2 cellular contexts compared by ENCODE assay signal in the genomic region with DNA sequence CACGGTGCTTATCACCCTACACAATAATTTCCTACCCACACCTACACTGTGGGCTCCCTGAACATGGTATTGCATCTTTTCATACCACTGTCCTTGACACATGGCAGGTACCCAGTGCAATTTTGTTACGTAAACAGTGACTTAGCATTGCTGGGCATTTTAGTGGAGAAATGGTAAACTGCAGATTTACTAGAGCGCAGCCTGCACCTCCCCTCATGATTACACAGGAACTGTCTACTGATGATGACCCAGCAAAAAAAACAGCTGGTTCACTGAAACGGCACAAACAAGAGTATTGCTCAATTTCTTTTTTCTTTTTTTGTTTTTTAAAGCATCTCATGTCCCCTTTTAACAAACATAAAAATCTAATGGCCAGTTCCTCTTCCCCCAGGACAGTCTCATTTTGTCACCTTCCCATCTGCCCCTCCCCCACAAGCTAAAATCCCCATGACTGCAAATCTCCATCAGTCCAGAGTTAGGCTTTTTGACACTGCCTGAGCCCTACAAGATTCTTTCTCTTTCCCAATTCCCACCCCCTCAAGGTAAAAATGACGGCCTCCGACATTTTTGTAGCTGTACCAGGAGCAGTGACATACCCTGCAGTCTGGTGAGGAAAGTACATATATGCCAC.
TF ChIP-seq lines count a peak whose summit lies in the region.

No MANE protein-coding gene starts in this region.

TF ChIP-seq in SK-N-SH, 30 proteins besides CTCF, POLR2A, EP300 and RAD21 (continued from another document):
- no peak for TF ChIP-seq TCF12 (IDR thresholded peaks at IDR 0.05)
- no peak for TF ChIP-seq POLR2AphosphoS5 (IDR thresholded peaks at IDR 0.05; ENCODE audit: low read depth, low read length)
- TF ChIP-seq SIN3A (IDR thresholded peaks at IDR 0.05; ENCODE audit: borderline replicate concordance, low read depth, low read length): no peak
- TF ChIP-seq NFIC (IDR thresholded peaks at IDR 0.05; ENCODE audit: borderline replicate concordance): no peak
- TF ChIP-seq, protein P1, sequence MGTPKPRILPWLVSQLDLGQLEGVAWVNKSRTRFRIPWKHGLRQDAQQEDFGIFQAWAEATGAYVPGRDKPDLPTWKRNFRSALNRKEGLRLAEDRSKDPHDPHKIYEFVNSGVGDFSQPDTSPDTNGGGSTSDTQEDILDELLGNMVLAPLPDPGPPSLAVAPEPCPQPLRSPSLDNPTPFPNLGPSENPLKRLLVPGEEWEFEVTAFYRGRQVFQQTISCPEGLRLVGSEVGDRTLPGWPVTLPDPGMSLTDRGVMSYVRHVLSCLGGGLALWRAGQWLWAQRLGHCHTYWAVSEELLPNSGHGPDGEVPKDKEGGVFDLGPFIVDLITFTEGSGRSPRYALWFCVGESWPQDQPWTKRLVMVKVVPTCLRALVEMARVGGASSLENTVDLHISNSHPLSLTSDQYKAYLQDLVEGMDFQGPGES (IDR thresholded peaks at IDR 0.05; ENCODE audit: low read depth, low read length): no peak
- TF ChIP-seq MXI1 (IDR thresholded peaks at IDR 0.05; ENCODE audit: low read depth, low read length): no peak
- TF ChIP-seq EZH2phosphoT487 (IDR thresholded peaks at IDR 0.05; ENCODE audit: borderline replicate concordance, low read depth): no peak
- no peak for TF ChIP-seq JUND (IDR thresholded peaks at IDR 0.05)
- TF ChIP-seq ELF1 (IDR thresholded peaks at IDR 0.05): no peak
- TF ChIP-seq, protein P2, sequence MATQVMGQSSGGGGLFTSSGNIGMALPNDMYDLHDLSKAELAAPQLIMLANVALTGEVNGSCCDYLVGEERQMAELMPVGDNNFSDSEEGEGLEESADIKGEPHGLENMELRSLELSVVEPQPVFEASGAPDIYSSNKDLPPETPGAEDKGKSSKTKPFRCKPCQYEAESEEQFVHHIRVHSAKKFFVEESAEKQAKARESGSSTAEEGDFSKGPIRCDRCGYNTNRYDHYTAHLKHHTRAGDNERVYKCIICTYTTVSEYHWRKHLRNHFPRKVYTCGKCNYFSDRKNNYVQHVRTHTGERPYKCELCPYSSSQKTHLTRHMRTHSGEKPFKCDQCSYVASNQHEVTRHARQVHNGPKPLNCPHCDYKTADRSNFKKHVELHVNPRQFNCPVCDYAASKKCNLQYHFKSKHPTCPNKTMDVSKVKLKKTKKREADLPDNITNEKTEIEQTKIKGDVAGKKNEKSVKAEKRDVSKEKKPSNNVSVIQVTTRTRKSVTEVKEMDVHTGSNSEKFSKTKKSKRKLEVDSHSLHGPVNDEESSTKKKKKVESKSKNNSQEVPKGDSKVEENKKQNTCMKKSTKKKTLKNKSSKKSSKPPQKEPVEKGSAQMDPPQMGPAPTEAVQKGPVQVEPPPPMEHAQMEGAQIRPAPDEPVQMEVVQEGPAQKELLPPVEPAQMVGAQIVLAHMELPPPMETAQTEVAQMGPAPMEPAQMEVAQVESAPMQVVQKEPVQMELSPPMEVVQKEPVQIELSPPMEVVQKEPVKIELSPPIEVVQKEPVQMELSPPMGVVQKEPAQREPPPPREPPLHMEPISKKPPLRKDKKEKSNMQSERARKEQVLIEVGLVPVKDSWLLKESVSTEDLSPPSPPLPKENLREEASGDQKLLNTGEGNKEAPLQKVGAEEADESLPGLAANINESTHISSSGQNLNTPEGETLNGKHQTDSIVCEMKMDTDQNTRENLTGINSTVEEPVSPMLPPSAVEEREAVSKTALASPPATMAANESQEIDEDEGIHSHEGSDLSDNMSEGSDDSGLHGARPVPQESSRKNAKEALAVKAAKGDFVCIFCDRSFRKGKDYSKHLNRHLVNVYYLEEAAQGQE (IDR thresholded peaks at IDR 0.05; ENCODE audit: low read depth, low read length): no peak
- no peak for TF ChIP-seq TEAD4 (IDR thresholded peaks at IDR 0.05; ENCODE audit: borderline replicate concordance, insufficient read depth)
- TF ChIP-seq, protein P3, sequence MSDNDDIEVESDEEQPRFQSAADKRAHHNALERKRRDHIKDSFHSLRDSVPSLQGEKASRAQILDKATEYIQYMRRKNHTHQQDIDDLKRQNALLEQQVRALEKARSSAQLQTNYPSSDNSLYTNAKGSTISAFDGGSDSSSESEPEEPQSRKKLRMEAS (IDR thresholded peaks at IDR 0.05; ENCODE audit: low read depth): no peak

TF ChIP-seq in SK-N-SH treated with all-trans-retinoic acid at 6 μM for 48 hours, 23 proteins besides CTCF, POLR2A, EP300 and RAD21 (continued from another document):
- TF ChIP-seq TCF4 (CRISPR knock-in tag; IDR thresholded peaks at IDR 0.05; ENCODE audit: borderline replicate concordance) (no peak), ZNF8 (CRISPR knock-in tag; IDR thresholded peaks at IDR 0.05) (no peak), PPARA (CRISPR knock-in tag; IDR thresholded peaks at IDR 0.05; ENCODE audit: borderline replicate concordance) (no peak), ZFP30 (CRISPR knock-in tag; IDR thresholded peaks at IDR 0.05) (no peak), TOX (CRISPR knock-in tag; IDR thresholded peaks at IDR 0.05; ENCODE audit: borderline replicate concordance) (no peak), SNAI2 (CRISPR knock-in tag; IDR thresholded peaks at IDR 0.05) (no peak), ZNF70 (CRISPR knock-in tag; IDR thresholded peaks at IDR 0.05) (no peak)
- TF ChIP-seq, protein P4, sequence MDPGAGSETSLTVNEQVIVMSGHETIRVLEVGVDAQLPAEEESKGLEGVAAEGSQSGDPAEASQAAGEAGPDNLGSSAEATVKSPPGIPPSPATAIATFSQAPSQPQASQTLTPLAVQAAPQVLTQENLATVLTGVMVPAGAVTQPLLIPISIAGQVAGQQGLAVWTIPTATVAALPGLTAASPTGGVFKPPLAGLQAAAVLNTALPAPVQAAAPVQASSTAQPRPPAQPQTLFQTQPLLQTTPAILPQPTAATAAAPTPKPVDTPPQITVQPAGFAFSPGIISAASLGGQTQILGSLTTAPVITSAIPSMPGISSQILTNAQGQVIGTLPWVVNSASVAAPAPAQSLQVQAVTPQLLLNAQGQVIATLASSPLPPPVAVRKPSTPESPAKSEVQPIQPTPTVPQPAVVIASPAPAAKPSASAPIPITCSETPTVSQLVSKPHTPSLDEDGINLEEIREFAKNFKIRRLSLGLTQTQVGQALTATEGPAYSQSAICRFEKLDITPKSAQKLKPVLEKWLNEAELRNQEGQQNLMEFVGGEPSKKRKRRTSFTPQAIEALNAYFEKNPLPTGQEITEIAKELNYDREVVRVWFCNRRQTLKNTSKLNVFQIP (CRISPR knock-in tag; IDR thresholded peaks at IDR 0.05; ENCODE audit: borderline replicate concordance, low read depth): no peak
- TF ChIP-seq, protein P5, sequence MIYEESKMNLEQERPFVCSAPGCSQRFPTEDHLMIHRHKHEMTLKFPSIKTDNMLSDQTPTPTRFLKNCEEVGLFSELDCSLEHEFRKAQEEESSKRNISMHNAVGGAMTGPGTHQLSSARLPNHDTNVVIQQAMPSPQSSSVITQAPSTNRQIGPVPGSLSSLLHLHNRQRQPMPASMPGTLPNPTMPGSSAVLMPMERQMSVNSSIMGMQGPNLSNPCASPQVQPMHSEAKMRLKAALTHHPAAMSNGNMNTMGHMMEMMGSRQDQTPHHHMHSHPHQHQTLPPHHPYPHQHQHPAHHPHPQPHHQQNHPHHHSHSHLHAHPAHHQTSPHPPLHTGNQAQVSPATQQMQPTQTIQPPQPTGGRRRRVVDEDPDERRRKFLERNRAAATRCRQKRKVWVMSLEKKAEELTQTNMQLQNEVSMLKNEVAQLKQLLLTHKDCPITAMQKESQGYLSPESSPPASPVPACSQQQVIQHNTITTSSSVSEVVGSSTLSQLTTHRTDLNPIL (CRISPR knock-in tag; IDR thresholded peaks at IDR 0.05; ENCODE audit: low read depth): no peak
